In the genomic region with DNA sequence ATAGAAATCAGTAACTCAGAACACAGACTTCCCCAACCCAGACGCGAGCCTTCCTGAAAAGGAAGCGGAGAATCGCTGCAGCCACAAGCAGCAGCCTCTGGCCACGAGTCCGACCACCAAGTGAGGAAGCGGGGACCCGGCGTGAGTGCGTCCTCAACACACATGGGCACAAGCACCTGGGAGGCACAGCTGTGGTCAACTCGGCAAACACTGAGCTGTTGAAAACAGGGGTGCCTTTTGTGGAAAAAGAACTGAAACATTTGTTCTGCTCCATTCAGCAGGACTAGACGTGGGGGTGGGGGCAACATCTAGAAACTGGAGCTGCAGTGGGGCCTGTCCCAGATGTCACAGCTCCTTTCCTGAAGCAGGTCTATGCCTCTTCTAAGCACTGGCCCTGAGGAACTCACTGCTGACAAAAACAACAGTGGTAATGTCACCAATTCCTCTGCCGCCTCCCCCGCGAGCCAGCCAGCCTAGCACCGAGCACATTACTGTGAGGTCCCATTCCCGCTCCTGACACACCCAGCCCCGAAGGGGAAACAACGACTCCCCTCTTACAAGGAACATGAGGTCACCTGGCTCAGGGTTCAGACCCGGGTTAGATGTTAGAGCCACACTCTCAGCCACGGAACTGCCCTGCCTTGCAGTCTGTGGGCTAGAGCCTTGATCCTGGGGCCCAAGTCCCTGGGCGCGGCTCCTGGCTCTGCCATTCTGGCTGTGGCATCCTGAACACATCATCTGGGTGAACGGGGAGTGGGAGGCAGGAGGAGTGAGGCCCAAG, we compare ENCODE assay signal across 1 cellular context.
TF ChIP-seq lines count a peak whose summit lies in the region.

No MANE protein-coding gene starts in this region.

TF ChIP-seq in WTC11, 78 proteins besides CTCF, POLR2A, EP300 and RAD21 (continued from another document):
- TF ChIP-seq, protein P1, sequence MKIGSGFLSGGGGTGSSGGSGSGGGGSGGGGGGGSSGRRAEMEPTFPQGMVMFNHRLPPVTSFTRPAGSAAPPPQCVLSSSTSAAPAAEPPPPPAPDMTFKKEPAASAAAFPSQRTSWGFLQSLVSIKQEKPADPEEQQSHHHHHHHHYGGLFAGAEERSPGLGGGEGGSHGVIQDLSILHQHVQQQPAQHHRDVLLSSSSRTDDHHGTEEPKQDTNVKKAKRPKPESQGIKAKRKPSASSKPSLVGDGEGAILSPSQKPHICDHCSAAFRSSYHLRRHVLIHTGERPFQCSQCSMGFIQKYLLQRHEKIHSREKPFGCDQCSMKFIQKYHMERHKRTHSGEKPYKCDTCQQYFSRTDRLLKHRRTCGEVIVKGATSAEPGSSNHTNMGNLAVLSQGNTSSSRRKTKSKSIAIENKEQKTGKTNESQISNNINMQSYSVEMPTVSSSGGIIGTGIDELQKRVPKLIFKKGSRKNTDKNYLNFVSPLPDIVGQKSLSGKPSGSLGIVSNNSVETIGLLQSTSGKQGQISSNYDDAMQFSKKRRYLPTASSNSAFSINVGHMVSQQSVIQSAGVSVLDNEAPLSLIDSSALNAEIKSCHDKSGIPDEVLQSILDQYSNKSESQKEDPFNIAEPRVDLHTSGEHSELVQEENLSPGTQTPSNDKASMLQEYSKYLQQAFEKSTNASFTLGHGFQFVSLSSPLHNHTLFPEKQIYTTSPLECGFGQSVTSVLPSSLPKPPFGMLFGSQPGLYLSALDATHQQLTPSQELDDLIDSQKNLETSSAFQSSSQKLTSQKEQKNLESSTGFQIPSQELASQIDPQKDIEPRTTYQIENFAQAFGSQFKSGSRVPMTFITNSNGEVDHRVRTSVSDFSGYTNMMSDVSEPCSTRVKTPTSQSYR (CRISPR knock-in tag; IDR thresholded peaks at IDR 0.05) = no peak
- no peak for TF ChIP-seq MXD4 (CRISPR knock-in tag; IDR thresholded peaks at IDR 0.05; ENCODE audit: borderline replicate concordance)
- TF ChIP-seq ZBTB21 (CRISPR knock-in tag; IDR thresholded peaks at IDR 0.05; ENCODE audit: borderline replicate concordance) = no peak
- TF ChIP-seq, protein P2, sequence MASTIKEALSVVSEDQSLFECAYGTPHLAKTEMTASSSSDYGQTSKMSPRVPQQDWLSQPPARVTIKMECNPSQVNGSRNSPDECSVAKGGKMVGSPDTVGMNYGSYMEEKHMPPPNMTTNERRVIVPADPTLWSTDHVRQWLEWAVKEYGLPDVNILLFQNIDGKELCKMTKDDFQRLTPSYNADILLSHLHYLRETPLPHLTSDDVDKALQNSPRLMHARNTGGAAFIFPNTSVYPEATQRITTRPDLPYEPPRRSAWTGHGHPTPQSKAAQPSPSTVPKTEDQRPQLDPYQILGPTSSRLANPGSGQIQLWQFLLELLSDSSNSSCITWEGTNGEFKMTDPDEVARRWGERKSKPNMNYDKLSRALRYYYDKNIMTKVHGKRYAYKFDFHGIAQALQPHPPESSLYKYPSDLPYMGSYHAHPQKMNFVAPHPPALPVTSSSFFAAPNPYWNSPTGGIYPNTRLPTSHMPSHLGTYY (CRISPR knock-in tag; IDR thresholded peaks at IDR 0.05) = no peak
- TF ChIP-seq, protein P3, sequence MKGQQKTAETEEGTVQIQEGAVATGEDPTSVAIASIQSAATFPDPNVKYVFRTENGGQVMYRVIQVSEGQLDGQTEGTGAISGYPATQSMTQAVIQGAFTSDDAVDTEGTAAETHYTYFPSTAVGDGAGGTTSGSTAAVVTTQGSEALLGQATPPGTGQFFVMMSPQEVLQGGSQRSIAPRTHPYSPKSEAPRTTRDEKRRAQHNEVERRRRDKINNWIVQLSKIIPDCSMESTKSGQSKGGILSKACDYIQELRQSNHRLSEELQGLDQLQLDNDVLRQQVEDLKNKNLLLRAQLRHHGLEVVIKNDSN (CRISPR knock-in tag; IDR thresholded peaks at IDR 0.05) = no peak
